In the genomic region with DNA sequence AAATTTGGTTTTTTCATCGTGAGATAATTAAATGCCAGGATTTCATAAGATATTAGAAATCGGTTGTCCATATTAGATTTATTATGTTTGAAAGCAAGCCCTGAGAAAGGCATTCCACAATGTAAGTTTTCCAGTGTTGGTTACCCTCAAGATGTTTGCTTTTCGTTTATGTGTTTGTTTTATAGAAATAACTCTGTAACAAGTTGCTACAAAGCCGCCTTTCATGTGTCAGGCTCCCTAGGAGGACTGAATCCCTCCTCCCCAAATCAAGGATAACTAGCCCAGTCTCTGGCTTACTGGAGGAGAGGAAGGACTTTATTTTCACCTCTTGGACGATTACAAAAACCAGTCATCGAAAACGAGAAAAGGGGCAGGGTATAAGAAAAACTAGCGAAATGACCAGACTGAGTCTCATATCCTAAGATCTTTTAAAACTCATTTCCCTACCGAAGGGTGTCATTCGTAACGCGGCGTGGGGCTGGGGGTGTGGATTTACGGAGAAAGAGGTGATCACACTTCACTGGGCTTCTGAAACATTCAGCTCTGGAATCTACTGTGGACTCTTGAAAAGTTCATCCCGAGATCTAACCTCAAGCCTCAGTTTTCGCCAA, we compare ENCODE assay signal across 1 cellular context.
TF ChIP-seq lines count a peak whose summit lies in the region.

No MANE protein-coding gene starts in this region.

TF ChIP-seq in neural cell, 6 proteins besides CTCF, POLR2A, EP300 and RAD21 (continued from another document):
- TF ChIP-seq, protein P1, sequence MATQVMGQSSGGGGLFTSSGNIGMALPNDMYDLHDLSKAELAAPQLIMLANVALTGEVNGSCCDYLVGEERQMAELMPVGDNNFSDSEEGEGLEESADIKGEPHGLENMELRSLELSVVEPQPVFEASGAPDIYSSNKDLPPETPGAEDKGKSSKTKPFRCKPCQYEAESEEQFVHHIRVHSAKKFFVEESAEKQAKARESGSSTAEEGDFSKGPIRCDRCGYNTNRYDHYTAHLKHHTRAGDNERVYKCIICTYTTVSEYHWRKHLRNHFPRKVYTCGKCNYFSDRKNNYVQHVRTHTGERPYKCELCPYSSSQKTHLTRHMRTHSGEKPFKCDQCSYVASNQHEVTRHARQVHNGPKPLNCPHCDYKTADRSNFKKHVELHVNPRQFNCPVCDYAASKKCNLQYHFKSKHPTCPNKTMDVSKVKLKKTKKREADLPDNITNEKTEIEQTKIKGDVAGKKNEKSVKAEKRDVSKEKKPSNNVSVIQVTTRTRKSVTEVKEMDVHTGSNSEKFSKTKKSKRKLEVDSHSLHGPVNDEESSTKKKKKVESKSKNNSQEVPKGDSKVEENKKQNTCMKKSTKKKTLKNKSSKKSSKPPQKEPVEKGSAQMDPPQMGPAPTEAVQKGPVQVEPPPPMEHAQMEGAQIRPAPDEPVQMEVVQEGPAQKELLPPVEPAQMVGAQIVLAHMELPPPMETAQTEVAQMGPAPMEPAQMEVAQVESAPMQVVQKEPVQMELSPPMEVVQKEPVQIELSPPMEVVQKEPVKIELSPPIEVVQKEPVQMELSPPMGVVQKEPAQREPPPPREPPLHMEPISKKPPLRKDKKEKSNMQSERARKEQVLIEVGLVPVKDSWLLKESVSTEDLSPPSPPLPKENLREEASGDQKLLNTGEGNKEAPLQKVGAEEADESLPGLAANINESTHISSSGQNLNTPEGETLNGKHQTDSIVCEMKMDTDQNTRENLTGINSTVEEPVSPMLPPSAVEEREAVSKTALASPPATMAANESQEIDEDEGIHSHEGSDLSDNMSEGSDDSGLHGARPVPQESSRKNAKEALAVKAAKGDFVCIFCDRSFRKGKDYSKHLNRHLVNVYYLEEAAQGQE (IDR thresholded peaks at IDR 0.05; ENCODE audit: borderline replicate concordance) = no peak
- TF ChIP-seq SMC3 (conservative IDR thresholded peaks at IDR 0.05; ENCODE audit: poor library complexity) (no peak), TAF1 (IDR thresholded peaks at IDR 0.05; ENCODE audit: low read depth) (no peak)
